In the genomic region with DNA sequence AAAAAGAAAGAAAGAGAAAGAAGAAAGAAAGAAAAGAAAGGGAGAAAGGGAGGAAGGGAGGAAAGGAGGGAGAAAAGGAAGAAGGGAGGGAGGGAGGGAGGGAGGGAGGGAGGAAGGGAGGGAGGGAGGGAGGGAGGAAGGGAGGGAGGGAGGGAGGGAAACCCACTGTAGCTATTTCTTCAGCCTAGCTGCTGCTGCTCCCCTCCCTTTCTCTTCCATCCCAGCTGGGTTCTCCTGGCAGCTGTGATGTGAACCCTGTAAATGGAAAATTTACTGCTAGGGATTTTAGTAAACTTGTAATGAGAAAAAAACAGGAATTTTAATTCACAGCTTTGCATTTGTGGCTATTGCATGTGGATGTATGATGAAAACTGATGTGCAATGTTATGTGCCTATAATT, we compare ENCODE assay signal across 17 cellular contexts. TPM values are rescaled to one million over a fixed set of nuclear protein-coding genes. Genes with fewer than 3 reads are reported as not detected.
DNase-seq lines count a peak whose midpoint lies in the region; ATAC-seq, FAIRE-seq and TF ChIP-seq lines count a peak whose summit lies in the region.
"Had no signal": no experiment of that assay in that cellular context is flagged by ENCODE, and none has a peak within 500 bp of the region (broad histone marks: within the 10 kb centered on the region; RNA-seq: fewer than 3 reads in every experiment).

No MANE protein-coding gene starts in this region.

- FAIRE-seq in A549 (lab: Jason Lieb, UNC), result peak; percentile 59
- FAIRE-seq in RCC 7860 (lab: Jason Lieb, UNC), result no peak
- FAIRE-seq: H54 had no signal

- H3K4me1 ChIP-seq in A549 (peaks cover 60% of the 10 kb centered on the region), adipocyte (ENCODE audit: control insufficient read depth, insufficient read depth, low read length) (peaks cover 21% of the 10 kb centered on the region), mesenchymal stem cell (ENCODE audit: control insufficient read depth, insufficient read depth, low read depth, low read length) (no peaks in the 10 kb centered on the region), heart right ventricle (no peaks in the 10 kb centered on the region)
- H3K4me1 ChIP-seq: BLaER1, Caco-2 had no signal

- H3K27ac ChIP-seq in A549, result peak overlapping the region; percentile 84 to 88
- H3K27ac ChIP-seq in mesenchymal stem cell (ENCODE audit: low read length, poor library complexity, severe bottlenecking), result no peak overlapping the region
- H3K27ac ChIP-seq in heart right ventricle, result no peak overlapping the region
- H3K27ac ChIP-seq: BLaER1 had no signal

- H3K4me2 ChIP-seq in A549, result peak overlapping the region; percentile 76
- no peak overlapping the region for H3K4me2 ChIP-seq in mesenchymal stem cell (ENCODE audit: low read length, poor library complexity, severe bottlenecking)
- H3K4me2 ChIP-seq: BLaER1 had no signal

- H3K9ac ChIP-seq in adipocyte (ENCODE audit: low read length) (peak overlapping the region; percentile 28), mesenchymal stem cell (ENCODE audit: low read length) (peak overlapping the region; percentile 68)
- H3K9ac ChIP-seq: BLaER1 had no signal

- ATAC-seq in A549 (peak in 1 of 2 experiments; percentile 5; a peak in 1 of 6 replicates), GM18868 (IDR thresholded peaks at IDR 0.05; ENCODE audit: unreplicated experiment) (no peak), heart right ventricle (no peak)

- no peak overlapping the region for H2BK120ac ChIP-seq in mesenchymal stem cell (ENCODE audit: low read depth, low read length)

- no peak for TF ChIP-seq CTCF in A549 (IDR thresholded peaks at IDR 0.05)
- no peak for TF ChIP-seq CTCF in AG10803 (conservative IDR thresholded peaks at IDR 0.05; ENCODE audit: low read length)
- no peak for TF ChIP-seq CTCF in heart right ventricle (IDR thresholded peaks at IDR 0.05)

- H4K8ac ChIP-seq in mesenchymal stem cell (ENCODE audit: low read length), result no peak overlapping the region

- H3K4me3 ChIP-seq in A549 (no peak overlapping the region; the same call in 2 of the 3 replicates), AG10803 (ENCODE audit: low read length) (no peak overlapping the region), adipocyte (ENCODE audit: low read length) (peak overlapping the region; percentile 40), mesenchymal stem cell (ENCODE audit: insufficient read depth in 1 of 2, low read depth in 1 of 2, low read length in 2 of 2) (no peak overlapping the region), heart right ventricle (no peak overlapping the region)
- H3K4me3 ChIP-seq: BLaER1 had no signal

- no peak overlapping the region for H3K18ac ChIP-seq in mesenchymal stem cell (ENCODE audit: low read depth in 1 of 2, low read length in 2 of 2)

- intact Hi-C loops in heart right ventricle (cut with DNase I), result no loop called here

- H3K14ac ChIP-seq in mesenchymal stem cell (ENCODE audit: low read length in 2 of 2), result no peak overlapping the region

- H3K27me3 ChIP-seq in adipocyte (replicated peaks; ENCODE audit: control insufficient read depth, insufficient read depth, low read length) (peaks cover 12% of the 10 kb centered on the region), mesenchymal stem cell (ENCODE audit: control insufficient read depth in 1 of 2, insufficient read depth in 1 of 2, low read length in 2 of 2) (peaks cover 0 to 19% of the 10 kb centered on the region in 2 experiments), heart right ventricle (peaks cover 0 to 24% (median 0%) of the 10 kb centered on the region in 7 donors)
- H3K27me3 ChIP-seq: BLaER1 had no signal

- H3K23ac ChIP-seq in mesenchymal stem cell (ENCODE audit: low read length in 2 of 2), result no peak overlapping the region

- TF ChIP-seq EP300 in A549 (IDR thresholded peaks at IDR 0.05), result no peak

- CTCF ChIA-PET in A549 (lab: Yijun Ruan, JAX), result no interaction called here

- no peak overlapping the region for H2BK12ac ChIP-seq in mesenchymal stem cell (ENCODE audit: low read length in 2 of 2)

- DNase-seq in A549 (ENCODE audit: low read depth in 1 of 2, low spot score in 1 of 2) (no peak), AG10803 (ENCODE audit: low read depth) (peak; percentile 0), adipocyte (ENCODE audit: low read depth) (no peak), mesenchymal stem cell (no peak), RCC 7860 (ENCODE audit: low spot score) (no peak), heart right ventricle (no peak), midbrain (lab: John Stamatoyannopoulos, UW) (no peak)
- DNase-seq: AML-193; Caco-2; CD8-positive, alpha-beta memory T cell; DND-41; GDM1 had no signal

- H2BK5ac ChIP-seq in mesenchymal stem cell (ENCODE audit: low read depth, low read length, poor library complexity, severe bottlenecking), result no peak overlapping the region

- POLR2A ChIA-PET in A549 (lab: Yijun Ruan, JAX), result no interaction called here

- H2AFZ ChIP-seq in mesenchymal stem cell (ENCODE audit: low read depth, low read length), result no peak overlapping the region

- TF ChIP-seq RAD21 in A549 (conservative IDR thresholded peaks at IDR 0.05 in 1 of 2, IDR thresholded peaks at IDR 0.05 in 1 of 2), result no peak

- H3K36me3 ChIP-seq in adipocyte (ENCODE audit: control insufficient read depth, insufficient read depth, low read length, severe bottlenecking) (no peaks in the 10 kb centered on the region), mesenchymal stem cell (ENCODE audit: control insufficient read depth in 1 of 2, insufficient read depth in 2 of 2, low read depth in 1 of 2, low read length in 2 of 2) (peaks cover 0 to 14% of the 10 kb centered on the region in 2 experiments), heart right ventricle (no peaks in the 10 kb centered on the region)
- H3K36me3 ChIP-seq: BLaER1 had no signal

- H3K4ac ChIP-seq in mesenchymal stem cell (ENCODE audit: low read depth in 1 of 2, low read length in 2 of 2), result no peak overlapping the region

- TF ChIP-seq POLR2A in A549 (IDR thresholded peaks at IDR 0.05; ENCODE audit: low read length), result no peak

- H4K91ac ChIP-seq in mesenchymal stem cell (ENCODE audit: low read length), result no peak overlapping the region

- H2AK5ac ChIP-seq in mesenchymal stem cell (ENCODE audit: low read length, severe bottlenecking), result no peak overlapping the region

- no peak overlapping the region for H2BK15ac ChIP-seq in mesenchymal stem cell (ENCODE audit: low read depth, poor library complexity, severe bottlenecking)

- no peaks in the 10 kb centered on the region for H3K9me3 ChIP-seq in A549
- H3K9me3 ChIP-seq in adipocyte (ENCODE audit: control insufficient read depth, low read length), result no peaks in the 10 kb centered on the region
- H3K9me3 ChIP-seq in mesenchymal stem cell (ENCODE audit: control insufficient read depth, low read length), result no peaks in the 10 kb centered on the region
- no peaks in the 10 kb centered on the region for H3K9me3 ChIP-seq in heart right ventricle
- H3K9me3 ChIP-seq: BLaER1, Caco-2 had no signal

- H3K79me1 ChIP-seq in mesenchymal stem cell (replicated peaks; ENCODE audit: low read length, poor library complexity, severe bottlenecking), result no peaks in the 10 kb centered on the region

TF ChIP-seq in A549, 52 proteins besides CTCF, POLR2A, EP300 and RAD21 (continues in another document):
- TF ChIP-seq JUN (IDR thresholded peaks at IDR 0.05) (no peak), HOXB5 (CRISPR knock-in tag; IDR thresholded peaks at IDR 0.05) (no peak), ZFP36 (IDR thresholded peaks at IDR 0.05; ENCODE audit: borderline replicate concordance, partially characterized antibody) (no peak)
- TF ChIP-seq, protein P1, sequence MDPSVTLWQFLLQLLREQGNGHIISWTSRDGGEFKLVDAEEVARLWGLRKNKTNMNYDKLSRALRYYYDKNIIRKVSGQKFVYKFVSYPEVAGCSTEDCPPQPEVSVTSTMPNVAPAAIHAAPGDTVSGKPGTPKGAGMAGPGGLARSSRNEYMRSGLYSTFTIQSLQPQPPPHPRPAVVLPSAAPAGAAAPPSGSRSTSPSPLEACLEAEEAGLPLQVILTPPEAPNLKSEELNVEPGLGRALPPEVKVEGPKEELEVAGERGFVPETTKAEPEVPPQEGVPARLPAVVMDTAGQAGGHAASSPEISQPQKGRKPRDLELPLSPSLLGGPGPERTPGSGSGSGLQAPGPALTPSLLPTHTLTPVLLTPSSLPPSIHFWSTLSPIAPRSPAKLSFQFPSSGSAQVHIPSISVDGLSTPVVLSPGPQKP (IDR thresholded peaks at IDR 0.05; ENCODE audit: low read depth, low read length), result no peak

RNA-seq across cellular contexts. Expression of a gene that starts 8.0 kb away (rescaled TPM):
- polyA plus RNA-seq in A549 (2011; rRNA removed), result 26.6 and 30.0 TPM in 2 replicates
- polyA plus RNA-seq in A549 (2012; cell fraction: cytosol; rRNA removed), result 59.8 and 85.9 TPM in 2 replicates
- polyA plus RNA-seq in A549 (2012; cell fraction: nucleus; rRNA removed), result 62.5 and 105 TPM in 2 replicates
- polyA plus RNA-seq in A549 (2017; fragmentation: RNase III; extraction: RNeasy Plus Mini Kit Qiagen cat#74134 plus additional on column Dnase treatment), result 17.9 to 21.1 TPM (median 19.5 TPM) in 3 replicates
- 16.8 and 16.9 TPM in 2 replicates for polyA minus RNA-seq in A549 (2011; rRNA and poly(A)+ RNA removed)
- 0.22 TPM for polyA plus RNA-seq in mesenchymal stem cell (2013, experiment 1 of 2)
- 0.34 TPM for polyA plus RNA-seq in mesenchymal stem cell (2013, experiment 2 of 2)
- not detected for total RNA-seq in heart right ventricle
- polyA plus RNA-seq in heart right ventricle, result not detected
- total RNA-seq: Caco-2; CD8-positive, alpha-beta memory T cell; HT1080 had no signal
- polyA plus RNA-seq: CD8-positive, alpha-beta memory T cell had no signal

RNA-seq across cellular contexts. Expression of a gene that starts 54.3 kb away (rescaled TPM):
- polyA plus RNA-seq in A549 (2011; rRNA removed) (not detected in 2 replicates), A549 (2017; fragmentation: RNase III; extraction: RNeasy Plus Mini Kit Qiagen cat#74134 plus additional on column Dnase treatment) (not detected in 3 replicates), heart right ventricle (not detected)
- not detected in 2 replicates for polyA plus RNA-seq in A549 (2012; cell fraction: cytosol; rRNA removed)
- polyA plus RNA-seq in A549 (2012; cell fraction: nucleus; rRNA removed), result not detected in 2 replicates
- not detected in 2 replicates for polyA minus RNA-seq in A549 (2011; rRNA and poly(A)+ RNA removed)
- polyA plus RNA-seq in mesenchymal stem cell (2013, experiment 1 of 2), result not detected
- polyA plus RNA-seq in mesenchymal stem cell (2013, experiment 2 of 2), result not detected
- not detected for total RNA-seq in heart right ventricle
- total RNA-seq: A673; Caco-2; CD8-positive, alpha-beta memory T cell; HT1080 had no signal
- polyA plus RNA-seq: CD8-positive, alpha-beta memory T cell had no signal

RNA-seq across cellular contexts. Expression of a gene that starts 59.4 kb away (rescaled TPM):
- polyA plus RNA-seq in A549 (2011; rRNA removed) (not detected in 2 replicates), A549 (2017; fragmentation: RNase III; extraction: RNeasy Plus Mini Kit Qiagen cat#74134 plus additional on column Dnase treatment) (not detected in 3 replicates), heart right ventricle (not detected)
- polyA plus RNA-seq in A549 (2012; cell fraction: cytosol; rRNA removed), result not detected in 2 replicates
- not detected in 2 replicates for polyA plus RNA-seq in A549 (2012; cell fraction: nucleus; rRNA removed)
- polyA minus RNA-seq in A549 (2011; rRNA and poly(A)+ RNA removed), result not detected in 2 replicates
- polyA plus RNA-seq in mesenchymal stem cell (2013, experiment 1 of 2), result not detected
- not detected for polyA plus RNA-seq in mesenchymal stem cell (2013, experiment 2 of 2)
- total RNA-seq in heart right ventricle, result not detected
- total RNA-seq: A673; Caco-2; CD8-positive, alpha-beta memory T cell; HT1080 had no signal
- polyA plus RNA-seq: CD8-positive, alpha-beta memory T cell had no signal

Comparison
In these comparisons a context has a peak if more than half of its experiments do, and no peak if none do; other contexts are left out.
1. H3K27ac ChIP-seq: peak in A549 (2 of 2); none in mesenchymal stem cell (single experiment) and heart right ventricle (0 of 10).
2. RNA of a gene that starts 8.0 kb away (polyA plus RNA-seq): 17.9 to 105 TPM in A549; not detected in heart right ventricle; every median in the first group is over 10 times any median in the second.